Comparison of ENCODE assay signal across 1 cellular context in the genomic region with DNA sequence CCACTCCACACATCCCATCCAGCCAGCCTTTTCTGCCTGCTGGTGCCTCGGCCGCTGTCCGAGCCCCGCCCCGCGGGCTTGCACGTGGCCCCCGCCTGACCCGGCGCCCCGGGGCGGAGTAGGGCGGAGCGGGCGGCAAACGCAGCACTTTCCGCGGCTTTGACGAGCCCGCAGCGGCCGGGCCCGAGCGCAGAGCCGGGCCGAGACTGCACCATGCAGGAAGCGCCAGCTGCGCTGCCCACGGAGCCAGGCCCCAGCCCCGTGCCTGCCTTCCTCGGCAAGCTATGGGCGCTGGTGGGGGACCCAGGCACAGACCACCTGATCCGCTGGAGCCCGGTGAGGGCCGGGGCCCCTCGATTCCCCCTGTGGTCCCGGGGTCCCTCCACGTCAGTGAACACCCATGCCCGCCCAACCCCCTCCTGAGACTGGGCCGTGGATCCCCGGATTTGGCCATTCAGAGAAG.
TF ChIP-seq lines count a peak whose summit lies in the region.

A gene with protein sequence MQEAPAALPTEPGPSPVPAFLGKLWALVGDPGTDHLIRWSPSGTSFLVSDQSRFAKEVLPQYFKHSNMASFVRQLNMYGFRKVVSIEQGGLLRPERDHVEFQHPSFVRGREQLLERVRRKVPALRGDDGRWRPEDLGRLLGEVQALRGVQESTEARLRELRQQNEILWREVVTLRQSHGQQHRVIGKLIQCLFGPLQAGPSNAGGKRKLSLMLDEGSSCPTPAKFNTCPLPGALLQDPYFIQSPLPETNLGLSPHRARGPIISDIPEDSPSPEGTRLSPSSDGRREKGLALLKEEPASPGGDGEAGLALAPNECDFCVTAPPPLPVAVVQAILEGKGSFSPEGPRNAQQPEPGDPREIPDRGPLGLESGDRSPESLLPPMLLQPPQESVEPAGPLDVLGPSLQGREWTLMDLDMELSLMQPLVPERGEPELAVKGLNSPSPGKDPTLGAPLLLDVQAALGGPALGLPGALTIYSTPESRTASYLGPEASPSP (plus strand): TSS at position 147 of the 463 bp plus-strand sequence. CDS start 67 bp downstream, at position 214.

TF ChIP-seq in HepG2, 621 proteins besides CTCF, POLR2A, EP300 and RAD21 (continued from another document and continues in another):
- TF ChIP-seq, protein P1, sequence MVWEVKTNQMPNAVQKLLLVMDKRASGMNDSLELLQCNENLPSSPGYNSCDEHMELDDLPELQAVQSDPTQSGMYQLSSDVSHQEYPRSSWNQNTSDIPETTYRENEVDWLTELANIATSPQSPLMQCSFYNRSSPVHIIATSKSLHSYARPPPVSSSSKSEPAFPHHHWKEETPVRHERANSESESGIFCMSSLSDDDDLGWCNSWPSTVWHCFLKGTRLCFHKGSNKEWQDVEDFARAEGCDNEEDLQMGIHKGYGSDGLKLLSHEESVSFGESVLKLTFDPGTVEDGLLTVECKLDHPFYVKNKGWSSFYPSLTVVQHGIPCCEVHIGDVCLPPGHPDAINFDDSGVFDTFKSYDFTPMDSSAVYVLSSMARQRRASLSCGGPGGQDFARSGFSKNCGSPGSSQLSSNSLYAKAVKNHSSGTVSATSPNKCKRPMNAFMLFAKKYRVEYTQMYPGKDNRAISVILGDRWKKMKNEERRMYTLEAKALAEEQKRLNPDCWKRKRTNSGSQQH (CRISPR knock-in tag; IDR thresholded peaks at IDR 0.05; ENCODE audit: low read depth): 0 out of 2 replicates have a peak, but pooled peaks have one; percentile 64
- no peak for TF ChIP-seq CREM (IDR thresholded peaks at IDR 0.05)
- TF ChIP-seq CREM (CRISPR knock-in tag; IDR thresholded peaks at IDR 0.05): no peak
- TF ChIP-seq MAFG (CRISPR knock-in tag; IDR thresholded peaks at IDR 0.05): no peak
- TF ChIP-seq XBP1 (CRISPR knock-in tag; IDR thresholded peaks at IDR 0.05): no peak
- TF ChIP-seq NFYB (CRISPR knock-in tag; IDR thresholded peaks at IDR 0.05): no peak
- TF ChIP-seq, protein P2, sequence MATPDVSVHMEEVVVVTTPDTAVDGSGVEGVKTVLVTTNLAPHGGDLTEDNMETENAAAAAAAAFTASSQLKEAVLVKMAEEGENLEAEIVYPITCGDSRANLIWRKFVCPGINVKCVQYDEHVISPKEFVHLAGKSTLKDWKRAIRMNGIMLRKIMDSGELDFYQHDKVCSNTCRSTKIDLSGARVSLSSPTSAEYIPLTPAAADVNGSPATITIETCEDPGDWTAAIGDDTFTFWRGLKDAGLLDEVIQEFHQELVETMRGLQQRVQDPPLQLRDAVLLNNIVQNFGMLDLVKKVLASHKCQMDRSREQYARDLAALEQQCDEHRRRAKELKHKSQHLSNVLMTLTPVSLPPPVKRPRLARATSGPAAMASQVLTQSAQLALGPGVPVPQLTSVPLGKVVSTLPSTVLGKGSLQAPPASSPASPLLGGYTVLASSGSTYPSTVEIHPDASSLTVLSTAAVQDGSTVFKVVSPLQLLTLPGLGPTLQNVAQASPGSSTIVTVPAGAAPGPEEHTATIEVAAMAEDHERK (CRISPR knock-in tag; IDR thresholded peaks at IDR 0.05; ENCODE audit: low read depth): 0 out of 2 replicates have a peak, but pooled peaks have one; percentile 16
- no peak for TF ChIP-seq TCF12 (IDR thresholded peaks at IDR 0.05)
- 0 out of 2 replicates have a peak, but pooled peaks have one; percentile 68 for TF ChIP-seq TCF12 (CRISPR knock-in tag; IDR thresholded peaks at IDR 0.05)
- TF ChIP-seq ZNF451 (CRISPR knock-in tag; IDR thresholded peaks at IDR 0.05): peak; percentile 89; the same call in 1 of the 2 replicates
- TF ChIP-seq, protein P3, sequence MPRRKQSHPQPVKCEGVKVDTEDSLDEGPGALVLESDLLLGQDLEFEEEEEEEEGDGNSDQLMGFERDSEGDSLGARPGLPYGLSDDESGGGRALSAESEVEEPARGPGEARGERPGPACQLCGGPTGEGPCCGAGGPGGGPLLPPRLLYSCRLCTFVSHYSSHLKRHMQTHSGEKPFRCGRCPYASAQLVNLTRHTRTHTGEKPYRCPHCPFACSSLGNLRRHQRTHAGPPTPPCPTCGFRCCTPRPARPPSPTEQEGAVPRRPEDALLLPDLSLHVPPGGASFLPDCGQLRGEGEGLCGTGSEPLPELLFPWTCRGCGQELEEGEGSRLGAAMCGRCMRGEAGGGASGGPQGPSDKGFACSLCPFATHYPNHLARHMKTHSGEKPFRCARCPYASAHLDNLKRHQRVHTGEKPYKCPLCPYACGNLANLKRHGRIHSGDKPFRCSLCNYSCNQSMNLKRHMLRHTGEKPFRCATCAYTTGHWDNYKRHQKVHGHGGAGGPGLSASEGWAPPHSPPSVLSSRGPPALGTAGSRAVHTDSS (CRISPR knock-in tag; conservative IDR thresholded peaks at IDR 0.05): 0 out of 2 replicates have a peak, but pooled peaks have one; percentile 58
- TF ChIP-seq, protein P4, sequence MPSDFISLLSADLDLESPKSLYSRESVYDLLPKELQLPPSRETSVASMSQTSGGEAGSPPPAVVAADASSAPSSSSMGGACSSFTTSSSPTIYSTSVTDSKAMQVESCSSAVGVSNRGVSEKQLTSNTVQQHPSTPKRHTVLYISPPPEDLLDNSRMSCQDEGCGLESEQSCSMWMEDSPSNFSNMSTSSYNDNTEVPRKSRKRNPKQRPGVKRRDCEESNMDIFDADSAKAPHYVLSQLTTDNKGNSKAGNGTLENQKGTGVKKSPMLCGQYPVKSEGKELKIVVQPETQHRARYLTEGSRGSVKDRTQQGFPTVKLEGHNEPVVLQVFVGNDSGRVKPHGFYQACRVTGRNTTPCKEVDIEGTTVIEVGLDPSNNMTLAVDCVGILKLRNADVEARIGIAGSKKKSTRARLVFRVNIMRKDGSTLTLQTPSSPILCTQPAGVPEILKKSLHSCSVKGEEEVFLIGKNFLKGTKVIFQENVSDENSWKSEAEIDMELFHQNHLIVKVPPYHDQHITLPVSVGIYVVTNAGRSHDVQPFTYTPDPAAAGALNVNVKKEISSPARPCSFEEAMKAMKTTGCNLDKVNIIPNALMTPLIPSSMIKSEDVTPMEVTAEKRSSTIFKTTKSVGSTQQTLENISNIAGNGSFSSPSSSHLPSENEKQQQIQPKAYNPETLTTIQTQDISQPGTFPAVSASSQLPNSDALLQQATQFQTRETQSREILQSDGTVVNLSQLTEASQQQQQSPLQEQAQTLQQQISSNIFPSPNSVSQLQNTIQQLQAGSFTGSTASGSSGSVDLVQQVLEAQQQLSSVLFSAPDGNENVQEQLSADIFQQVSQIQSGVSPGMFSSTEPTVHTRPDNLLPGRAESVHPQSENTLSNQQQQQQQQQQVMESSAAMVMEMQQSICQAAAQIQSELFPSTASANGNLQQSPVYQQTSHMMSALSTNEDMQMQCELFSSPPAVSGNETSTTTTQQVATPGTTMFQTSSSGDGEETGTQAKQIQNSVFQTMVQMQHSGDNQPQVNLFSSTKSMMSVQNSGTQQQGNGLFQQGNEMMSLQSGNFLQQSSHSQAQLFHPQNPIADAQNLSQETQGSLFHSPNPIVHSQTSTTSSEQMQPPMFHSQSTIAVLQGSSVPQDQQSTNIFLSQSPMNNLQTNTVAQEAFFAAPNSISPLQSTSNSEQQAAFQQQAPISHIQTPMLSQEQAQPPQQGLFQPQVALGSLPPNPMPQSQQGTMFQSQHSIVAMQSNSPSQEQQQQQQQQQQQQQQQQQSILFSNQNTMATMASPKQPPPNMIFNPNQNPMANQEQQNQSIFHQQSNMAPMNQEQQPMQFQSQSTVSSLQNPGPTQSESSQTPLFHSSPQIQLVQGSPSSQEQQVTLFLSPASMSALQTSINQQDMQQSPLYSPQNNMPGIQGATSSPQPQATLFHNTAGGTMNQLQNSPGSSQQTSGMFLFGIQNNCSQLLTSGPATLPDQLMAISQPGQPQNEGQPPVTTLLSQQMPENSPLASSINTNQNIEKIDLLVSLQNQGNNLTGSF (CRISPR knock-in tag; IDR thresholded peaks at IDR 0.05): peak; percentile 96
- TF ChIP-seq ZNF567 (CRISPR knock-in tag; IDR thresholded peaks at IDR 0.05; ENCODE audit: borderline replicate concordance): peak; percentile 6; the same call in 1 of the 2 replicates
- TF ChIP-seq ZBTB38 (CRISPR knock-in tag; IDR thresholded peaks at IDR 0.05): peak; percentile 84
- peak; percentile 98 for TF ChIP-seq ZNF546 (CRISPR knock-in tag; conservative IDR thresholded peaks at IDR 0.05)
- TF ChIP-seq, protein P5, sequence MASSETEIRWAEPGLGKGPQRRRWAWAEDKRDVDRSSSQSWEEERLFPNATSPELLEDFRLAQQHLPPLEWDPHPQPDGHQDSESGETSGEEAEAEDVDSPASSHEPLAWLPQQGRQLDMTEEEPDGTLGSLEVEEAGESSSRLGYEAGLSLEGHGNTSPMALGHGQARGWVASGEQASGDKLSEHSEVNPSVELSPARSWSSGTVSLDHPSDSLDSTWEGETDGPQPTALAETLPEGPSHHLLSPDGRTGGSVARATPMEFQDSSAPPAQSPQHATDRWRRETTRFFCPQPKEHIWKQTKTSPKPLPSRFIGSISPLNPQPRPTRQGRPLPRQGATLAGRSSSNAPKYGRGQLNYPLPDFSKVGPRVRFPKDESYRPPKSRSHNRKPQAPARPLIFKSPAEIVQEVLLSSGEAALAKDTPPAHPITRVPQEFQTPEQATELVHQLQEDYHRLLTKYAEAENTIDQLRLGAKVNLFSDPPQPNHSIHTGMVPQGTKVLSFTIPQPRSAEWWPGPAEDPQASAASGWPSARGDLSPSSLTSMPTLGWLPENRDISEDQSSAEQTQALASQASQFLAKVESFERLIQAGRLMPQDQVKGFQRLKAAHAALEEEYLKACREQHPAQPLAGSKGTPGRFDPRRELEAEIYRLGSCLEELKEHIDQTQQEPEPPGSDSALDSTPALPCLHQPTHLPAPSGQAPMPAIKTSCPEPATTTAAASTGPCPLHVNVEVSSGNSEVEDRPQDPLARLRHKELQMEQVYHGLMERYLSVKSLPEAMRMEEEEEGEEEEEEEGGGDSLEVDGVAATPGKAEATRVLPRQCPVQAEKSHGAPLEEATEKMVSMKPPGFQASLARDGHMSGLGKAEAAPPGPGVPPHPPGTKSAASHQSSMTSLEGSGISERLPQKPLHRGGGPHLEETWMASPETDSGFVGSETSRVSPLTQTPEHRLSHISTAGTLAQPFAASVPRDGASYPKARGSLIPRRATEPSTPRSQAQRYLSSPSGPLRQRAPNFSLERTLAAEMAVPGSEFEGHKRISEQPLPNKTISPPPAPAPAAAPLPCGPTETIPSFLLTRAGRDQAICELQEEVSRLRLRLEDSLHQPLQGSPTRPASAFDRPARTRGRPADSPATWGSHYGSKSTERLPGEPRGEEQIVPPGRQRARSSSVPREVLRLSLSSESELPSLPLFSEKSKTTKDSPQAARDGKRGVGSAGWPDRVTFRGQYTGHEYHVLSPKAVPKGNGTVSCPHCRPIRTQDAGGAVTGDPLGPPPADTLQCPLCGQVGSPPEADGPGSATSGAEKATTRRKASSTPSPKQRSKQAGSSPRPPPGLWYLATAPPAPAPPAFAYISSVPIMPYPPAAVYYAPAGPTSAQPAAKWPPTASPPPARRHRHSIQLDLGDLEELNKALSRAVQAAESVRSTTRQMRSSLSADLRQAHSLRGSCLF (CRISPR knock-in tag; IDR thresholded peaks at IDR 0.05; ENCODE audit: borderline replicate concordance): no peak
- TF ChIP-seq, protein P6, sequence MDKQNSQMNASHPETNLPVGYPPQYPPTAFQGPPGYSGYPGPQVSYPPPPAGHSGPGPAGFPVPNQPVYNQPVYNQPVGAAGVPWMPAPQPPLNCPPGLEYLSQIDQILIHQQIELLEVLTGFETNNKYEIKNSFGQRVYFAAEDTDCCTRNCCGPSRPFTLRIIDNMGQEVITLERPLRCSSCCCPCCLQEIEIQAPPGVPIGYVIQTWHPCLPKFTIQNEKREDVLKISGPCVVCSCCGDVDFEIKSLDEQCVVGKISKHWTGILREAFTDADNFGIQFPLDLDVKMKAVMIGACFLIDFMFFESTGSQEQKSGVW (CRISPR knock-in tag; IDR thresholded peaks at IDR 0.05; ENCODE audit: borderline replicate concordance): no peak
- TF ChIP-seq, protein P7, sequence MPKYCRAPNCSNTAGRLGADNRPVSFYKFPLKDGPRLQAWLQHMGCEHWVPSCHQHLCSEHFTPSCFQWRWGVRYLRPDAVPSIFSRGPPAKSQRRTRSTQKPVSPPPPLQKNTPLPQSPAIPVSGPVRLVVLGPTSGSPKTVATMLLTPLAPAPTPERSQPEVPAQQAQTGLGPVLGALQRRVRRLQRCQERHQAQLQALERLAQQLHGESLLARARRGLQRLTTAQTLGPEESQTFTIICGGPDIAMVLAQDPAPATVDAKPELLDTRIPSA (CRISPR knock-in tag; IDR thresholded peaks at IDR 0.05; ENCODE audit: borderline replicate concordance): peak; percentile 77
- peak; percentile 87 for TF ChIP-seq MXD4 (CRISPR knock-in tag; IDR thresholded peaks at IDR 0.05)
- TF ChIP-seq, protein P8, sequence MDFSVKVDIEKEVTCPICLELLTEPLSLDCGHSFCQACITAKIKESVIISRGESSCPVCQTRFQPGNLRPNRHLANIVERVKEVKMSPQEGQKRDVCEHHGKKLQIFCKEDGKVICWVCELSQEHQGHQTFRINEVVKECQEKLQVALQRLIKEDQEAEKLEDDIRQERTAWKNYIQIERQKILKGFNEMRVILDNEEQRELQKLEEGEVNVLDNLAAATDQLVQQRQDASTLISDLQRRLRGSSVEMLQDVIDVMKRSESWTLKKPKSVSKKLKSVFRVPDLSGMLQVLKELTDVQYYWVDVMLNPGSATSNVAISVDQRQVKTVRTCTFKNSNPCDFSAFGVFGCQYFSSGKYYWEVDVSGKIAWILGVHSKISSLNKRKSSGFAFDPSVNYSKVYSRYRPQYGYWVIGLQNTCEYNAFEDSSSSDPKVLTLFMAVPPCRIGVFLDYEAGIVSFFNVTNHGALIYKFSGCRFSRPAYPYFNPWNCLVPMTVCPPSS (IDR thresholded peaks at IDR 0.05): no peak
- TF ChIP-seq, protein P9, sequence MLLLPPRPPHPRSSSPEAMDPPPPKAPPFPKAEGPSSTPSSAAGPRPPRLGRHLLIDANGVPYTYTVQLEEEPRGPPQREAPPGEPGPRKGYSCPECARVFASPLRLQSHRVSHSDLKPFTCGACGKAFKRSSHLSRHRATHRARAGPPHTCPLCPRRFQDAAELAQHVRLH (CRISPR knock-in tag; IDR thresholded peaks at IDR 0.05; ENCODE audit: borderline replicate concordance, low read depth): peak; percentile 82; the same call in 1 of the 2 replicates
- TF ChIP-seq, protein P10, sequence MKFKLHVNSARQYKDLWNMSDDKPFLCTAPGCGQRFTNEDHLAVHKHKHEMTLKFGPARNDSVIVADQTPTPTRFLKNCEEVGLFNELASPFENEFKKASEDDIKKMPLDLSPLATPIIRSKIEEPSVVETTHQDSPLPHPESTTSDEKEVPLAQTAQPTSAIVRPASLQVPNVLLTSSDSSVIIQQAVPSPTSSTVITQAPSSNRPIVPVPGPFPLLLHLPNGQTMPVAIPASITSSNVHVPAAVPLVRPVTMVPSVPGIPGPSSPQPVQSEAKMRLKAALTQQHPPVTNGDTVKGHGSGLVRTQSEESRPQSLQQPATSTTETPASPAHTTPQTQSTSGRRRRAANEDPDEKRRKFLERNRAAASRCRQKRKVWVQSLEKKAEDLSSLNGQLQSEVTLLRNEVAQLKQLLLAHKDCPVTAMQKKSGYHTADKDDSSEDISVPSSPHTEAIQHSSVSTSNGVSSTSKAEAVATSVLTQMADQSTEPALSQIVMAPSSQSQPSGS (CRISPR knock-in tag; IDR thresholded peaks at IDR 0.05): peak; percentile 86
- TF ChIP-seq ZNF572 (CRISPR knock-in tag; IDR thresholded peaks at IDR 0.05): peak; percentile 95; the same call in 1 of the 2 replicates
- peak; percentile 86; the same call in 1 of the 3 replicates for TF ChIP-seq MXI1 (IDR thresholded peaks at IDR 0.05; ENCODE audit: borderline replicate concordance, low read depth, low read length)
- no peak for TF ChIP-seq FOXA1 (IDR thresholded peaks at IDR 0.05)
- peak; percentile 29; the same call in 1 of the 2 replicates for TF ChIP-seq FOXA1 (CRISPR knock-in tag; IDR thresholded peaks at IDR 0.05)
- peak; percentile 87; the same call in 1 of the 2 replicates for TF ChIP-seq ZNF773 (CRISPR knock-in tag; IDR thresholded peaks at IDR 0.05; ENCODE audit: borderline replicate concordance)
